9 cellular contexts compared by ENCODE assay signal in the genomic region with DNA sequence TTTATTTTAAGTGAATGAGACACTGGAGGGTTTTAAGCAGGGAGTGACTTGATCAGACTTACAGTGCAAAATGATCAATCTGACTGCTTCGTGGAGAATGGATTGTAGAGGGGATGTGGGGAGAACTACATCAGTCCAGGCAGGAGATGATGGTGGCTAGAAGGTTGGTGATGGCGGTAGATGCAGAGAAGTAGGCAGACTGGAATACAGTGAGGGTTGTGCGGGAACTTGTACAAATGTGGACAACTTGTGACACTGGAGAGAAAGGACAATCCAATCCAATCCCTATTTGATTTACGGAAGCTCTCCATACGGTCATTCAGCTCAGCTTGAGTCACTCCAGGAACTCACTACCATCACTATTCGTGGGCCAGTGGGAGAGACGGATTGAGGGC. TPM values are rescaled to one million over a fixed set of nuclear protein-coding genes. Genes with fewer than 3 reads are reported as not detected.
DNase-seq lines count a peak whose midpoint lies in the region; ATAC-seq, FAIRE-seq and TF ChIP-seq lines count a peak whose summit lies in the region.
"Had no signal": no experiment of that assay in that cellular context is flagged by ENCODE, and none has a peak within 500 bp of the region (broad histone marks: within the 10 kb centered on the region; RNA-seq: fewer than 3 reads in every experiment).

No MANE protein-coding gene starts in this region.

- peaks cover 21 to 33% (median 31%) of the 10 kb centered on the region in 3 donors for H3K4me1 Mint-ChIP-seq in IgD-negative memory B cell
- H3K4me1 Mint-ChIP-seq in chondrocyte (ENCODE audit: low read depth) = peaks cover 47% of the 10 kb centered on the region

- 32% methylated on average over 7 of the region's 7 CpGs for WGBS in A549 (ENCODE audit: missing lambda C conversion rate)

- no peak for FAIRE-seq in A549 (lab: Jason Lieb, UNC)

- TF ChIP-seq RAD21 in A549 (conservative IDR thresholded peaks at IDR 0.05 in 1 of 2, IDR thresholded peaks at IDR 0.05 in 1 of 2) = no peak

- no peak for TF ChIP-seq CTCF in A549 (IDR thresholded peaks at IDR 0.05)
- TF ChIP-seq CTCF in chondrocyte (IDR thresholded peaks at IDR 0.05) = no peak

- no peaks in the 10 kb centered on the region for H3K27me3 Mint-ChIP-seq in IgD-negative memory B cell
- H3K27me3 Mint-ChIP-seq in chondrocyte (ENCODE audit: low read depth) = no peaks in the 10 kb centered on the region

- peak overlapping the region; percentile 98 for H3K4me2 ChIP-seq in A549

- POLR2A ChIA-PET in A549 (lab: Yijun Ruan, JAX) = interaction anchor here (0.5 to 1.6 kb wide), 10 partner anchors 21 to 307 kb away, joined by 3 to 8 read pairs (median 3); partner anchors contain the start of gene SLC26A2

- peaks cover 3% of the 10 kb centered on the region for H3K36me3 Mint-ChIP-seq in IgD-negative memory B cell
- H3K36me3 Mint-ChIP-seq in chondrocyte (ENCODE audit: low read depth) = peaks cover 5% of the 10 kb centered on the region

- DNase-seq in A549 (ENCODE audit: low read depth in 1 of 2, low spot score in 1 of 2) (no peak), chondrocyte (ENCODE audit: low spot score) (no peak), SHP77 treated with DMSO at 0.1 percent for 48 hours (lab: John Stamatoyannopoulos, UW) (no peak), NCI-H446 treated with DMSO at 0.1 percent for 48 hours (lab: John Stamatoyannopoulos, UW) (no peak)
- DNase-seq in stimulated activated CD4-positive, alpha-beta T cell treated with anti-CD3 and anti-CD28 coated beads, Interleukin-12 subunit alpha, Interleukin-12 subunit beta, amount 100 ng/mL, for 4 hours = no peak

- H3K4me3 ChIP-seq in A549 (peak overlapping the region; percentile 96), muscle layer of colon (ENCODE audit: low read depth in 1 of 2, low read length in 2 of 2) (peak overlapping the region; percentile 92 to 96)

- peak overlapping the region; percentile 92 for H3K9ac ChIP-seq in muscle layer of colon (ENCODE audit: low read length)

- TF ChIP-seq POLR2A in A549 (IDR thresholded peaks at IDR 0.05; ENCODE audit: low read length) = no peak

- peak overlapping the region; percentile 82 to 87 (median 84) for H3K27ac Mint-ChIP-seq in IgD-negative memory B cell
- H3K27ac Mint-ChIP-seq in chondrocyte (ENCODE audit: unreplicated experiment) = peak overlapping the region; percentile 95

- no peaks in the 10 kb centered on the region for H3K9me3 Mint-ChIP-seq in IgD-negative memory B cell
- no peaks in the 10 kb centered on the region for H3K9me3 Mint-ChIP-seq in chondrocyte (ENCODE audit: low read depth)

- H3K9me3 ChIP-seq in A549 (no peaks in the 10 kb centered on the region), muscle layer of colon (ENCODE audit: low read length) (no peaks in the 10 kb centered on the region)

- H3K27ac ChIP-seq in A549 = peak overlapping the region; percentile 97
- peak overlapping the region; percentile 92 for H3K27ac ChIP-seq in muscle layer of colon (ENCODE audit: low read depth, low read length)

- H3K27me3 ChIP-seq in muscle layer of colon (ENCODE audit: control insufficient read depth in 1 of 2, insufficient read depth in 2 of 2, low read length in 2 of 2) = no peaks in the 10 kb centered on the region

- CTCF ChIA-PET in A549 (lab: Yijun Ruan, JAX) = interaction anchor here (0.6 to 5.7 kb wide), 11 partner anchors 9 to 663 kb away, joined by 3 to 51 read pairs (median 4); partner anchors contain the start of gene SLC26A2

- H3K4me3 Mint-ChIP-seq in IgD-negative memory B cell = peak overlapping the region; percentile 88 to 92 (median 92)
- peak overlapping the region; percentile 85 for H3K4me3 Mint-ChIP-seq in chondrocyte (ENCODE audit: unreplicated experiment)

- ATAC-seq in A549 = no peak
- no peak for ATAC-seq in GM19455 (IDR thresholded peaks at IDR 0.05; ENCODE audit: unreplicated experiment)

- peaks cover 18% of the 10 kb centered on the region for H3K36me3 ChIP-seq in muscle layer of colon (ENCODE audit: insufficient read depth, low read length)

- H3K4me1 ChIP-seq in A549 (peaks cover 20% of the 10 kb centered on the region), muscle layer of colon (ENCODE audit: insufficient read depth, low read length) (peaks cover 30% of the 10 kb centered on the region)

- TF ChIP-seq EP300 in A549 (IDR thresholded peaks at IDR 0.05) = no peak

TF ChIP-seq in A549, 52 proteins besides CTCF, POLR2A, EP300 and RAD21:
- TF ChIP-seq GATA3 (IDR thresholded peaks at IDR 0.05; ENCODE audit: borderline replicate concordance) = no peak
- TF ChIP-seq MYC (IDR thresholded peaks at IDR 0.05; ENCODE audit: borderline replicate concordance, low read length) = no peak
- no peak for TF ChIP-seq POLR2AphosphoS2 (conservative IDR thresholded peaks at IDR 0.05; ENCODE audit: low read length)
- TF ChIP-seq ZC3H11A (IDR thresholded peaks at IDR 0.05) = no peak
- TF ChIP-seq MAFK (IDR thresholded peaks at IDR 0.05; ENCODE audit: partially characterized antibody) = no peak
- TF ChIP-seq CHD4 (IDR thresholded peaks at IDR 0.05; ENCODE audit: borderline replicate concordance) = no peak
- TF ChIP-seq, protein P1, sequence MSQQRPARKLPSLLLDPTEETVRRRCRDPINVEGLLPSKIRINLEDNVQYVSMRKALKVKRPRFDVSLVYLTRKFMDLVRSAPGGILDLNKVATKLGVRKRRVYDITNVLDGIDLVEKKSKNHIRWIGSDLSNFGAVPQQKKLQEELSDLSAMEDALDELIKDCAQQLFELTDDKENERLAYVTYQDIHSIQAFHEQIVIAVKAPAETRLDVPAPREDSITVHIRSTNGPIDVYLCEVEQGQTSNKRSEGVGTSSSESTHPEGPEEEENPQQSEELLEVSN (IDR thresholded peaks at IDR 0.05; ENCODE audit: borderline replicate concordance, low read depth) = no peak
- no peak for TF ChIP-seq TFCP2L1 (CRISPR knock-in tag; IDR thresholded peaks at IDR 0.05)
- TF ChIP-seq KDM1A (IDR thresholded peaks at IDR 0.05; ENCODE audit: low read depth) = no peak
- TF ChIP-seq, protein P2, sequence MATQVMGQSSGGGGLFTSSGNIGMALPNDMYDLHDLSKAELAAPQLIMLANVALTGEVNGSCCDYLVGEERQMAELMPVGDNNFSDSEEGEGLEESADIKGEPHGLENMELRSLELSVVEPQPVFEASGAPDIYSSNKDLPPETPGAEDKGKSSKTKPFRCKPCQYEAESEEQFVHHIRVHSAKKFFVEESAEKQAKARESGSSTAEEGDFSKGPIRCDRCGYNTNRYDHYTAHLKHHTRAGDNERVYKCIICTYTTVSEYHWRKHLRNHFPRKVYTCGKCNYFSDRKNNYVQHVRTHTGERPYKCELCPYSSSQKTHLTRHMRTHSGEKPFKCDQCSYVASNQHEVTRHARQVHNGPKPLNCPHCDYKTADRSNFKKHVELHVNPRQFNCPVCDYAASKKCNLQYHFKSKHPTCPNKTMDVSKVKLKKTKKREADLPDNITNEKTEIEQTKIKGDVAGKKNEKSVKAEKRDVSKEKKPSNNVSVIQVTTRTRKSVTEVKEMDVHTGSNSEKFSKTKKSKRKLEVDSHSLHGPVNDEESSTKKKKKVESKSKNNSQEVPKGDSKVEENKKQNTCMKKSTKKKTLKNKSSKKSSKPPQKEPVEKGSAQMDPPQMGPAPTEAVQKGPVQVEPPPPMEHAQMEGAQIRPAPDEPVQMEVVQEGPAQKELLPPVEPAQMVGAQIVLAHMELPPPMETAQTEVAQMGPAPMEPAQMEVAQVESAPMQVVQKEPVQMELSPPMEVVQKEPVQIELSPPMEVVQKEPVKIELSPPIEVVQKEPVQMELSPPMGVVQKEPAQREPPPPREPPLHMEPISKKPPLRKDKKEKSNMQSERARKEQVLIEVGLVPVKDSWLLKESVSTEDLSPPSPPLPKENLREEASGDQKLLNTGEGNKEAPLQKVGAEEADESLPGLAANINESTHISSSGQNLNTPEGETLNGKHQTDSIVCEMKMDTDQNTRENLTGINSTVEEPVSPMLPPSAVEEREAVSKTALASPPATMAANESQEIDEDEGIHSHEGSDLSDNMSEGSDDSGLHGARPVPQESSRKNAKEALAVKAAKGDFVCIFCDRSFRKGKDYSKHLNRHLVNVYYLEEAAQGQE (IDR thresholded peaks at IDR 0.05) = no peak
- no peak for TF ChIP-seq NFE2L2 (conservative IDR thresholded peaks at IDR 0.05; ENCODE audit: low read length)
- TF ChIP-seq HEYL (CRISPR knock-in tag; IDR thresholded peaks at IDR 0.05) = no peak
- TF ChIP-seq EHMT2 (IDR thresholded peaks at IDR 0.05; ENCODE audit: low read depth) = no peak

RNA-seq across cellular contexts. Expression of gene TIGD6, which starts 0.6 kb away (rescaled TPM):
- polyA plus RNA-seq in A549 (2011; rRNA removed) (7.3 and 8.4 TPM in 2 replicates), A549 (2017; fragmentation: RNase III; extraction: RNeasy Plus Mini Kit Qiagen cat#74134 plus additional on column Dnase treatment) (4.2 to 4.4 TPM (median 4.3 TPM) in 3 replicates), IgD-negative memory B cell (1.8 TPM)
- 3.7 and 4.2 TPM in 2 replicates for polyA plus RNA-seq in A549 (2012; cell fraction: cytosol; rRNA removed)
- polyA plus RNA-seq in A549 (2012; cell fraction: nucleus; rRNA removed) = 2.9 and 4.2 TPM in 2 replicates
- 12.1 and 17.4 TPM in 2 replicates for polyA minus RNA-seq in A549 (2011; rRNA and poly(A)+ RNA removed)
- total RNA-seq in chondrocyte = 5.3 to 7.4 TPM (median 5.7 TPM) in 3 replicates

RNA-seq across cellular contexts. Expression of gene HMGXB3, which starts 0.7 kb away (rescaled TPM):
- 34.1 and 37.2 TPM in 2 replicates for polyA plus RNA-seq in A549 (2011; rRNA removed)
- 21.0 and 25.8 TPM in 2 replicates for polyA plus RNA-seq in A549 (2012; cell fraction: cytosol; rRNA removed)
- 58.1 and 65.6 TPM in 2 replicates for polyA plus RNA-seq in A549 (2012; cell fraction: nucleus; rRNA removed)
- polyA plus RNA-seq in A549 (2017; fragmentation: RNase III; extraction: RNeasy Plus Mini Kit Qiagen cat#74134 plus additional on column Dnase treatment) = 19.6 to 20.5 TPM (median 19.9 TPM) in 3 replicates
- 54.1 and 55.3 TPM in 2 replicates for polyA minus RNA-seq in A549 (2011; rRNA and poly(A)+ RNA removed)
- polyA plus RNA-seq in IgD-negative memory B cell = 15.4 TPM
- total RNA-seq in chondrocyte = 40.7 to 57.9 TPM (median 44.2 TPM) in 3 replicates

RNA-seq across cellular contexts. Expression of gene SLC26A2, which starts 39.3 kb away (rescaled TPM):
- polyA plus RNA-seq in A549 (2011; rRNA removed) (23.2 and 31.9 TPM in 2 replicates), A549 (2017; fragmentation: RNase III; extraction: RNeasy Plus Mini Kit Qiagen cat#74134 plus additional on column Dnase treatment) (28.4 to 33.5 TPM (median 32.2 TPM) in 3 replicates), IgD-negative memory B cell (2.3 TPM)
- polyA plus RNA-seq in A549 (2012; cell fraction: cytosol; rRNA removed) = 5.2 and 6.7 TPM in 2 replicates
- 6.1 and 12.5 TPM in 2 replicates for polyA plus RNA-seq in A549 (2012; cell fraction: nucleus; rRNA removed)
- polyA minus RNA-seq in A549 (2011; rRNA and poly(A)+ RNA removed) = 49.3 and 53.2 TPM in 2 replicates
- total RNA-seq in chondrocyte = 46.8 to 63.2 TPM (median 48.1 TPM) in 3 replicates

RNA-seq across cellular contexts. Expression of gene PDE6A, which starts 55.3 kb away (rescaled TPM):
- 0.30 and 0.35 TPM in 2 replicates for polyA plus RNA-seq in A549 (2011; rRNA removed)
- polyA plus RNA-seq in A549 (2012; cell fraction: cytosol; rRNA removed) = 0.15 and 0.23 TPM in 2 replicates
- polyA plus RNA-seq in A549 (2012; cell fraction: nucleus; rRNA removed) = 0.47 and 0.60 TPM in 2 replicates
- polyA plus RNA-seq in A549 (2017; fragmentation: RNase III; extraction: RNeasy Plus Mini Kit Qiagen cat#74134 plus additional on column Dnase treatment) = 0.20 to 0.30 TPM (median 0.28 TPM) in 3 replicates
- polyA minus RNA-seq in A549 (2011; rRNA and poly(A)+ RNA removed) = 0.39 and 0.41 TPM in 2 replicates
- 0.05 TPM for polyA plus RNA-seq in IgD-negative memory B cell
- total RNA-seq in chondrocyte = 0.07 to 0.12 TPM (median 0.08 TPM) in 3 replicates
- total RNA-seq: T-helper 2 cell treated with Interferon-gamma antibody and Interleukin-4, amounts not matched to agents 100 ng/mL and 5 ng/mL, for 36 hours had no signal
